In genomic region chr6:110617057-110617456, GRCh38 we compare ENCODE assay signal across 13 cellular contexts.
DNase-seq lines count a peak whose midpoint lies in the region; ATAC-seq and TF ChIP-seq lines count a peak whose summit lies in the region.
"Had no signal": no experiment of that assay in that cellular context is flagged by ENCODE, and none has a peak within 500 bp of the region (broad histone marks: within the 10 kb centered on the region; RNA-seq: fewer than 3 reads in every experiment).

No MANE protein-coding gene starts in this region.

- H3K9me3 Mint-ChIP-seq in memory B cell (no peaks in the 10 kb centered on the region), Caco-2 (ENCODE audit: unreplicated experiment) (no peaks in the 10 kb centered on the region)

- H3K9me3 ChIP-seq in Caco-2, result no peaks in the 10 kb centered on the region
- H3K9me3 ChIP-seq: heart left ventricle had no signal

- H3K36me3 ChIP-seq in Caco-2 (ENCODE audit: control insufficient read depth, insufficient read depth, low read length), result no peaks in the 10 kb centered on the region; the same call in 1 of the 2 replicates

- intact Hi-C loops in Caco-2 (cut with micrococcal nuclease; ENCODE audit: unreplicated experiment), result no loop called here

- no peaks in the 10 kb centered on the region for H3K4me1 ChIP-seq in Caco-2

- H3K4me1 Mint-ChIP-seq in memory B cell (peaks cover 4% of the 10 kb centered on the region), Caco-2 (ENCODE audit: low read depth, unreplicated experiment) (peaks cover 7% of the 10 kb centered on the region)

- peaks cover 20% of the 10 kb centered on the region for H3K36me3 Mint-ChIP-seq in memory B cell
- peaks cover 5% of the 10 kb centered on the region for H3K36me3 Mint-ChIP-seq in Caco-2 (ENCODE audit: insufficient read depth, unreplicated experiment)

- no peak overlapping the region for H3K4me3 Mint-ChIP-seq in memory B cell
- no peak overlapping the region for H3K4me3 Mint-ChIP-seq in Caco-2 (ENCODE audit: unreplicated experiment)

- H3K27me3 Mint-ChIP-seq in memory B cell (no peaks in the 10 kb centered on the region), Caco-2 (ENCODE audit: insufficient read depth, unreplicated experiment) (no peaks in the 10 kb centered on the region)

- DNase-seq in memory B cell (ENCODE audit: low spot score in 2 of 2), result no peak
- DNase-seq in activated naive CD4-positive, alpha-beta T cell treated with anti-CD3 and anti-CD28 coated beads, Interleukin-2, amount 50 U/mL, for 16 hours, result no peak
- no peak for DNase-seq in NCI-H2171 treated with DMSO at 0.1 percent for 48 hours (lab: John Stamatoyannopoulos, UW)
- DNase-seq in NCI-H69 (lab: John Stamatoyannopoulos, UW), result no peak
- DNase-seq in Caco-2, result no peak
- DNase-seq: cortex of kidney, DMS153, heart left ventricle, KG1, NCI-H748 treated with DMSO at 0.1 percent for 48 hours had no signal

- peak overlapping the region; percentile 8 for H3K27ac Mint-ChIP-seq in memory B cell
- H3K27ac Mint-ChIP-seq in Caco-2 (ENCODE audit: unreplicated experiment), result no peak overlapping the region

- H3K27me3 ChIP-seq in Caco-2 (replicated peaks; ENCODE audit: control insufficient read depth, insufficient read depth, low read length), result no peaks in the 10 kb centered on the region
- H3K27me3 ChIP-seq: heart left ventricle had no signal

- no peak for TF ChIP-seq CTCF in Caco-2 (IDR thresholded peaks at IDR 0.05; ENCODE audit: insufficient read depth in 1 of 2, low read depth in 1 of 2, low read length in 1 of 2, severe bottlenecking in 1 of 2, unreplicated experiment in 1 of 2)

- POLR2A ChIA-PET in Caco-2 (lab: Charles Lee), result no interaction called here

- CTCF ChIA-PET in Caco-2 (lab: Charles Lee), result no interaction called here

- BruUV-seq in Caco-2 (replicated peaks; lab: Mats Ljungman, UMichigan), result no TSS peak

- ATAC-seq in GM18861 (IDR thresholded peaks at IDR 0.05; ENCODE audit: unreplicated experiment) (peak; percentile 69), GM21717 (IDR thresholded peaks at IDR 0.05; ENCODE audit: unreplicated experiment) (peak; percentile 85), HG03432 (IDR thresholded peaks at IDR 0.05; ENCODE audit: unreplicated experiment) (peak; percentile 93), memory B cell (ENCODE audit: low read depth) (peak; percentile 29)
- ATAC-seq: heart left ventricle had no signal

- H3K4me3 ChIP-seq in Caco-2 (ENCODE audit: low read depth, low read length), result no peak overlapping the region
- H3K4me3 ChIP-seq: heart left ventricle had no signal

Comparison
In these comparisons a context has a peak if more than half of its experiments do, and no peak if none do; other contexts are left out.
1. ATAC-seq: peak in every context shown above with its lines; median percentile 93 in HG03432; 85 in GM21717; 69 in GM18861; 29 in memory B cell.